8 cellular contexts compared by ENCODE assay signal in genomic region chr21:37365657-37366487, GRCh38. TPM values are rescaled to one million over a fixed set of nuclear protein-coding genes. Genes with fewer than 3 reads are reported as not detected.
DNase-seq lines count a peak whose midpoint lies in the region; ATAC-seq and TF ChIP-seq lines count a peak whose summit lies in the region.

No MANE protein-coding gene starts in this region.

- no peaks in the 10 kb centered on the region for H3K36me3 ChIP-seq in liver (ENCODE audit: control insufficient read depth in 4 of 4, insufficient read depth in 3 of 4, low read depth in 1 of 4, low read length in 3 of 4)

- no peak for TF ChIP-seq CTCF in liver (IDR thresholded peaks at IDR 0.05; ENCODE audit: low read depth, low read length, missing input control)

- no peaks in the 10 kb centered on the region for H3K27me3 ChIP-seq in liver (ENCODE audit: control insufficient read depth in 4 of 4, insufficient read depth in 4 of 4, low read length in 3 of 4)

- WGBS in liver, result under 1% methylated on average over 86 of the region's 102 CpGs

- peaks cover 2 to 35% (median 18%) of the 10 kb centered on the region in 4 donors for H3K4me1 ChIP-seq in liver (ENCODE audit: control insufficient read depth in 4 of 4, insufficient read depth in 4 of 4, low read length in 3 of 4)

- H3K9ac ChIP-seq in liver (ENCODE audit: low read depth in 1 of 2, low read length in 2 of 2), result peak overlapping the region; percentile 93 to 97

- TF ChIP-seq RAD21 in liver (IDR thresholded peaks at IDR 0.05), result peak in 1 of 2 donors; percentile 53

- no peaks in the 10 kb centered on the region for H3K9me3 ChIP-seq in liver (ENCODE audit: control insufficient read depth in 4 of 4, low read length in 3 of 4)

- ATAC-seq in HG02623 (IDR thresholded peaks at IDR 0.05; ENCODE audit: unreplicated experiment), result peak; percentile 22

- peak overlapping the region; percentile 99 to 100 for H3K27ac ChIP-seq in liver (ENCODE audit: low read depth in 1 of 2, low read length in 2 of 2)

- peak overlapping the region; percentile 82 to 96 (median 90) for H3K4me3 ChIP-seq in liver (ENCODE audit: low read depth in 1 of 3, low read length in 3 of 3)

- DNase-seq in NCI-H1417 (lab: John Stamatoyannopoulos, UW), result peak; percentile 72 to 91 (median 87)
- no peak for DNase-seq in NCI-H1417 treated with DMSO at 0.1 percent for 48 hours (lab: John Stamatoyannopoulos, UW)
- peak; percentile 66 for DNase-seq in NCI-H1105 (lab: John Stamatoyannopoulos, UW)
- DNase-seq in activated CD4-positive, alpha-beta T cell treated with anti-CD3 and anti-CD28 coated beads for 24 hours (ENCODE audit: low read depth in 2 of 2), result peak; percentile 42 to 46
- DNase-seq in dedifferentiated amniotic fluid mesenchymal stem cell (ENCODE audit: extremely low spot score), result peak; percentile 35
- peak; percentile 62 for DNase-seq in stimulated activated CD4-positive, alpha-beta T cell treated with anti-CD3 and anti-CD28 coated beads, Interleukin-4, amount 100 ng/mL, for 24 hours

TF ChIP-seq in liver, 16 proteins besides CTCF, POLR2A, EP300 and RAD21:
- TF ChIP-seq SP1 (IDR thresholded peaks at IDR 0.05) (peak; percentile 18), GABPA (IDR thresholded peaks at IDR 0.05 in 1 of 2, conservative IDR thresholded peaks at IDR 0.05 in 1 of 2) (no peak), TAF1 (conservative IDR thresholded peaks at IDR 0.05) (peak; percentile 24)
TF ChIP-seq in liver: peak in this region for 2.

RNA-seq across cellular contexts. Expression of gene DYRK1A, which starts 0.7 kb away (rescaled TPM):
- total RNA-seq in liver, result 10 to 100 TPM; 37.7 to 58.3 TPM
- polyA plus RNA-seq in liver, result 1 to 10 TPM; 5.1 to 8.1 TPM
